Comparison of ENCODE assay signal across 8 cellular contexts in the genomic region with DNA sequence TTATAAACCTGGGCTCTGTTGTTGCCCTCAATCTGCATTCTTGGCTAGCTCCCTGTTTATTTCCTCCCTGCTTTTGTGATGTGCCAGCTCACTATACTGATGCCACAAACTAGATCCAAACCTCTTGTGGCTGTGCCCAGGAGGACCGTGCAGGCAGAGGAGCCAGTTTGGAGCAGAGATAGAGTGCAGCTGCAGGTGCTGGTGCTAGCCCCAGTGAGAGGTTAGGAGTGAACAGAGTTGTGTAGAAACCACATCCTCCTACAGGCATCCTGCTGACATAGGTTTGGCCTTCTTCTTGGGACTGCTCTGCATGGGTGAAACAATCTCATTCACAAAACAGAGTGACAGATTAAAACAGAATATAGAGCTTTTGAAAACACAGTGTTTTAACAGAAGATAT.
A peak's percentile ranks its signal among the peaks of the same experiment; 100 is the strongest.
DNase-seq lines count a peak whose midpoint lies in the region; ATAC-seq lines count a peak whose summit lies in the region.

No MANE protein-coding gene starts in this region.

- no peaks in the 10 kb centered on the region for H3K9me3 Mint-ChIP-seq in stimulated activated effector memory CD8-positive, alpha-beta T cell treated with anti-CD3 and anti-CD28 coated beads, Interleukin-12 subunit alpha, Interleukin-12 subunit beta, amount 100 ng/mL, for 72 hours

- DNase-seq in activated CD8-positive, alpha-beta memory T cell treated with anti-CD3 and anti-CD28 coated beads, Interleukin-2, amount 50 U/mL, for 48 hours, result peak; percentile 61
- peak in 1 of 2 donors; percentile 67 for DNase-seq in stimulated activated effector memory CD8-positive, alpha-beta T cell treated with anti-CD3 and anti-CD28 coated beads, Interleukin-12 subunit alpha, Interleukin-12 subunit beta, amount 100 ng/mL, for 72 hours (ENCODE audit: low spot score in 2 of 2)
- no peak for DNase-seq in Ammon's horn (ENCODE audit: low spot score)
- no peak for DNase-seq in effector CD8-positive, alpha-beta T cell (lab: John Stamatoyannopoulos, UW)
- no peak for DNase-seq in NCI-H526 (lab: John Stamatoyannopoulos, UW)
- no peak for DNase-seq in T1000 (lab: John Stamatoyannopoulos, UW)

- peaks cover 54% of the 10 kb centered on the region for H3K36me3 Mint-ChIP-seq in stimulated activated effector memory CD8-positive, alpha-beta T cell treated with anti-CD3 and anti-CD28 coated beads, Interleukin-12 subunit alpha, Interleukin-12 subunit beta, amount 100 ng/mL, for 72 hours

- peak overlapping the region; percentile 51 for H3K4me3 Mint-ChIP-seq in stimulated activated effector memory CD8-positive, alpha-beta T cell treated with anti-CD3 and anti-CD28 coated beads, Interleukin-12 subunit alpha, Interleukin-12 subunit beta, amount 100 ng/mL, for 72 hours

- H3K27ac Mint-ChIP-seq in stimulated activated effector memory CD8-positive, alpha-beta T cell treated with anti-CD3 and anti-CD28 coated beads, Interleukin-12 subunit alpha, Interleukin-12 subunit beta, amount 100 ng/mL, for 72 hours, result peak overlapping the region; percentile 69

- H3K4me1 Mint-ChIP-seq in stimulated activated effector memory CD8-positive, alpha-beta T cell treated with anti-CD3 and anti-CD28 coated beads, Interleukin-12 subunit alpha, Interleukin-12 subunit beta, amount 100 ng/mL, for 72 hours, result peaks cover 45% of the 10 kb centered on the region

- peak; percentile 93 for ATAC-seq in GM19467 (IDR thresholded peaks at IDR 0.05; ENCODE audit: unreplicated experiment)
- peak; percentile 98 for ATAC-seq in HG03196 (IDR thresholded peaks at IDR 0.05; ENCODE audit: unreplicated experiment)
- ATAC-seq in stimulated activated effector memory CD8-positive, alpha-beta T cell treated with anti-CD3 and anti-CD28 coated beads, Interleukin-12 subunit alpha, Interleukin-12 subunit beta, amount 100 ng/mL, for 72 hours, result peak; percentile 94
